Comparison of ENCODE assay signal across 8 cellular contexts in genomic region chr1:176843352-176844297, GRCh38.
DNase-seq lines count a peak whose midpoint lies in the region; ATAC-seq, FAIRE-seq and TF ChIP-seq lines count a peak whose summit lies in the region.

No MANE protein-coding gene starts in this region.

- TF ChIP-seq CTCF in GM12878 (IDR thresholded peaks at IDR 0.05 in 2 of 3, conservative IDR thresholded peaks at IDR 0.05 in 1 of 3; ENCODE audit: control insufficient read depth in 2 of 3, extremely low read depth in 1 of 3, insufficient read depth in 1 of 3, low read depth in 3 of 3, low read length in 3 of 3) = peak; percentile 19 to 48 (median 35); a peak in 4 of 6 replicates
- TF ChIP-seq CTCF in vagina (IDR thresholded peaks at IDR 0.05) = peak; percentile 2 to 65 (median 53)
- no peak for TF ChIP-seq CTCF in activated CD8-positive, alpha-beta T cell treated with anti-CD3 and anti-CD28 coated beads for 36 hours (IDR thresholded peaks at IDR 0.05)

- peak; percentile 64 for TF ChIP-seq RAD21 in GM12878 (IDR thresholded peaks at IDR 0.05; ENCODE audit: insufficient read depth, low read depth, low read length)

- SMC1A ChIA-PET in GM12878 (lab: Charles Lee; ENCODE audit: uncharacterized antibody, unreplicated experiment) = interaction anchor here (1.5 kb wide), 1 partner anchor 284 kb away, joined by 3 read pairs; no protein-coding TSS in a partner anchor

- no peak overlapping the region for H3K4me2 ChIP-seq in GM12878 (ENCODE audit: control insufficient read depth, insufficient read depth)

- in situ Hi-C loops in G401 (cut with HindIII; ENCODE audit: low sequenced_read_pairs) = no loop called here
- in situ Hi-C loops in GM12878 (cut with MboI) = no loop called here

- H3K27me3 Mint-ChIP-seq in naive thymus-derived CD4-positive, alpha-beta T cell = peaks cover 0 to 17% (median 0%) of the 10 kb centered on the region in 5 donors
- no peaks in the 10 kb centered on the region for H3K27me3 Mint-ChIP-seq in activated CD8-positive, alpha-beta T cell treated with anti-CD3 and anti-CD28 coated beads for 36 hours

- POLR2A ChIA-PET in GM12878 (lab: Charles Lee) = no interaction called here
- POLR2A ChIA-PET in naive thymus-derived CD4-positive, alpha-beta T cell (lab: Charles Lee) = no interaction called here
- POLR2A ChIA-PET in activated CD8-positive, alpha-beta T cell treated with anti-CD3 and anti-CD28 coated beads for 36 hours (lab: Charles Lee) = no interaction called here

- no peaks in the 10 kb centered on the region for H3K4me1 Mint-ChIP-seq in naive thymus-derived CD4-positive, alpha-beta T cell
- H3K4me1 Mint-ChIP-seq in activated CD8-positive, alpha-beta T cell treated with anti-CD3 and anti-CD28 coated beads for 36 hours (ENCODE audit: low read depth) = no peaks in the 10 kb centered on the region

- no peak overlapping the region for H2AFZ ChIP-seq in GM12878 (ENCODE audit: control insufficient read depth, low read depth, low read length)

- H3K79me2 ChIP-seq in GM12878 (ENCODE audit: control insufficient read depth, insufficient read depth, low read length) = no peaks in the 10 kb centered on the region

- H4K20me1 ChIP-seq in GM12878 (ENCODE audit: control insufficient read depth, insufficient read depth) = no peaks in the 10 kb centered on the region

- no peaks in the 10 kb centered on the region for H3K36me3 ChIP-seq in GM12878 (ENCODE audit: control insufficient read depth in 2 of 2, insufficient read depth in 2 of 2, low read length in 1 of 2)
- H3K36me3 ChIP-seq in vagina = no peaks in the 10 kb centered on the region
- no peaks in the 10 kb centered on the region for H3K36me3 ChIP-seq in naive thymus-derived CD4-positive, alpha-beta T cell (ENCODE audit: control insufficient read depth in 2 of 3, insufficient read depth in 3 of 3, low read length in 3 of 3)

- no peak overlapping the region for H3K27ac ChIP-seq in GM12878 (ENCODE audit: control insufficient read depth, insufficient read depth)
- H3K27ac ChIP-seq in vagina = no peak overlapping the region
- no peak overlapping the region for H3K27ac ChIP-seq in naive thymus-derived CD4-positive, alpha-beta T cell (ENCODE audit: low read depth, low read length)

- 15% methylated on average over 4 of the region's 4 CpGs for WGBS in GM12878 (ENCODE audit: insufficient coverage, insufficient replicate concordance, low lambda C conversion rate, missing lambda C conversion rate)

- no peak for ATAC-seq in GM12878
- ATAC-seq in naive thymus-derived CD4-positive, alpha-beta T cell = no peak
- ATAC-seq in activated CD8-positive, alpha-beta T cell treated with anti-CD3 and anti-CD28 coated beads for 36 hours = no peak
- no peak for ATAC-seq in HG03354 (IDR thresholded peaks at IDR 0.05; ENCODE audit: poor library complexity, severe bottlenecking, unreplicated experiment)

- intact Hi-C loops in GM12878 (cut with micrococcal nuclease; ENCODE audit: unreplicated experiment) = loop anchor here (1.0 to 2.0 kb wide), 2 partner anchors 283 to 468 kb away; no protein-coding TSS in a partner anchor
- intact Hi-C loops in vagina (cut with DNase I) = loop anchor here (10.0 kb wide), 1 partner anchor 1689 kb away; no protein-coding TSS in a partner anchor
- intact Hi-C loops in naive thymus-derived CD4-positive, alpha-beta T cell (cut with micrococcal nuclease) = no loop called here
- intact Hi-C loops in activated CD8-positive, alpha-beta T cell treated with anti-CD3 and anti-CD28 coated beads for 36 hours (cut with micrococcal nuclease) = no loop called here

- no peak for TF ChIP-seq EP300 in GM12878 (IDR thresholded peaks at IDR 0.05; ENCODE audit: borderline replicate concordance in 1 of 2, control insufficient read depth in 1 of 2, low read depth in 2 of 2, low read length in 2 of 2)

- H3K9me3 ChIP-seq in GM12878 (replicated peaks; ENCODE audit: control insufficient read depth, insufficient read depth, low read length) (no peaks in the 10 kb centered on the region), vagina (no peaks in the 10 kb centered on the region)
- H3K9me3 ChIP-seq in naive thymus-derived CD4-positive, alpha-beta T cell (ENCODE audit: control insufficient read depth in 2 of 3, low read length in 3 of 3) = no peaks in the 10 kb centered on the region

- H3K27ac Mint-ChIP-seq in naive thymus-derived CD4-positive, alpha-beta T cell = no peak overlapping the region
- no peak overlapping the region for H3K27ac Mint-ChIP-seq in activated CD8-positive, alpha-beta T cell treated with anti-CD3 and anti-CD28 coated beads for 36 hours

- H3K36me3 Mint-ChIP-seq in naive thymus-derived CD4-positive, alpha-beta T cell = no peaks in the 10 kb centered on the region
- no peaks in the 10 kb centered on the region for H3K36me3 Mint-ChIP-seq in activated CD8-positive, alpha-beta T cell treated with anti-CD3 and anti-CD28 coated beads for 36 hours (ENCODE audit: low read depth)

- no peak for FAIRE-seq in GM12878 (lab: Jason Lieb, UNC)

- H3K4me3 Mint-ChIP-seq in naive thymus-derived CD4-positive, alpha-beta T cell = no peak overlapping the region
- no peak overlapping the region for H3K4me3 Mint-ChIP-seq in activated CD8-positive, alpha-beta T cell treated with anti-CD3 and anti-CD28 coated beads for 36 hours

- H3K9me3 Mint-ChIP-seq in naive thymus-derived CD4-positive, alpha-beta T cell = peaks cover 0 to 4% (median 0%) of the 10 kb centered on the region in 11 donors
- no peaks in the 10 kb centered on the region for H3K9me3 Mint-ChIP-seq in activated CD8-positive, alpha-beta T cell treated with anti-CD3 and anti-CD28 coated beads for 36 hours

- H3K4me3 ChIP-seq in GM12878 = no peak overlapping the region
- no peak overlapping the region for H3K4me3 ChIP-seq in vagina
- no peak overlapping the region for H3K4me3 ChIP-seq in naive thymus-derived CD4-positive, alpha-beta T cell (ENCODE audit: low read length)

- CTCF ChIA-PET in GM12878 (lab: Yijun Ruan, JAX) = no interaction called here
- CTCF ChIA-PET in naive thymus-derived CD4-positive, alpha-beta T cell (lab: Charles Lee) = no interaction called here
- CTCF ChIA-PET in activated CD8-positive, alpha-beta T cell treated with anti-CD3 and anti-CD28 coated beads for 36 hours (lab: Charles Lee) = no interaction called here

- TF ChIP-seq POLR2A in GM12878 (IDR thresholded peaks at IDR 0.05; ENCODE audit: low read depth, low read length) (no peak), vagina (IDR thresholded peaks at IDR 0.05) (no peak)

- BruUV-seq in GM12878 (replicated peaks; lab: Mats Ljungman, UMichigan) = no TSS peak

- H3K4me1 ChIP-seq in GM12878 (ENCODE audit: control insufficient read depth, insufficient read depth, low read length) (no peaks in the 10 kb centered on the region), vagina (no peaks in the 10 kb centered on the region)
- H3K4me1 ChIP-seq in naive thymus-derived CD4-positive, alpha-beta T cell (ENCODE audit: control insufficient read depth in 2 of 2, insufficient read depth in 2 of 2, low read length in 2 of 2) = no peaks in the 10 kb centered on the region

- no peak overlapping the region for H3K9ac ChIP-seq in GM12878 (ENCODE audit: control insufficient read depth, insufficient read depth, low read length)

- H3K27me3 ChIP-seq in GM12878 (replicated peaks in 1 of 2; ENCODE audit: control insufficient read depth in 2 of 2, insufficient read depth in 2 of 2, low read length in 1 of 2) (0 out of 4 replicates have a peak, but pooled peaks cover 0 to 2% of the 10 kb centered on the region in 2 experiments), vagina (no peaks in the 10 kb centered on the region)
- H3K27me3 ChIP-seq in naive thymus-derived CD4-positive, alpha-beta T cell (ENCODE audit: control insufficient read depth in 2 of 2, insufficient read depth in 2 of 2, low read length in 2 of 2) = no peaks in the 10 kb centered on the region

- RAD21 ChIA-PET in GM12878 (lab: Charles Lee; ENCODE audit: unreplicated experiment) = interaction anchor here (0.8 kb wide), 1 partner anchor 283 kb away, joined by 4 read pairs; no protein-coding TSS in a partner anchor

- DNase-seq in G401 (ENCODE audit: low spot score) (peak; percentile 76), NCI-H1105 treated with DMSO at 0.1 percent for 48 hours (lab: John Stamatoyannopoulos, UW) (peak; percentile 31), GM12878 (ENCODE audit: low read depth, low spot score) (no peak), islet precursor cell (peak; percentile 64), vagina (ENCODE audit: extremely low spot score in 2 of 2) (no peak)
- DNase-seq in naive thymus-derived CD4-positive, alpha-beta T cell = no peak
- no peak for DNase-seq in activated CD8-positive, alpha-beta T cell treated with anti-CD3 and anti-CD28 coated beads for 36 hours

TF ChIP-seq in GM12878, 131 proteins besides CTCF, POLR2A, EP300 and RAD21:
- TF ChIP-seq MXI1 (IDR thresholded peaks at IDR 0.05; ENCODE audit: low read depth, low read length) (no peak), SMC3 (IDR thresholded peaks at IDR 0.05; ENCODE audit: borderline replicate concordance, low read length) (peak; percentile 31; the same call in 1 of the 2 replicates), SMAD5 (IDR thresholded peaks at IDR 0.05; ENCODE audit: low read depth) (no peak)
TF ChIP-seq in GM12878: peak in this region for 1.

Comparison
In these comparisons a context has a peak if more than half of its experiments do, and no peak if none do; other contexts are left out.
1. DNase-seq: peak in G401 (single experiment), NCI-H1105 treated with DMSO at 0.1 percent for 48 hours (single experiment) and islet precursor cell (single experiment); none in GM12878 (single experiment), vagina (0 of 2), naive thymus-derived CD4-positive, alpha-beta T cell (0 of 9) and activated CD8-positive, alpha-beta T cell treated with anti-CD3 and anti-CD28 coated beads for 36 hours (single experiment).
2. intact Hi-C loops: an anchor here in GM12878 (1.0 to 2.0 kb wide) and vagina (10.0 kb wide); none called in naive thymus-derived CD4-positive, alpha-beta T cell and activated CD8-positive, alpha-beta T cell treated with anti-CD3 and anti-CD28 coated beads for 36 hours.